In the genomic region with DNA sequence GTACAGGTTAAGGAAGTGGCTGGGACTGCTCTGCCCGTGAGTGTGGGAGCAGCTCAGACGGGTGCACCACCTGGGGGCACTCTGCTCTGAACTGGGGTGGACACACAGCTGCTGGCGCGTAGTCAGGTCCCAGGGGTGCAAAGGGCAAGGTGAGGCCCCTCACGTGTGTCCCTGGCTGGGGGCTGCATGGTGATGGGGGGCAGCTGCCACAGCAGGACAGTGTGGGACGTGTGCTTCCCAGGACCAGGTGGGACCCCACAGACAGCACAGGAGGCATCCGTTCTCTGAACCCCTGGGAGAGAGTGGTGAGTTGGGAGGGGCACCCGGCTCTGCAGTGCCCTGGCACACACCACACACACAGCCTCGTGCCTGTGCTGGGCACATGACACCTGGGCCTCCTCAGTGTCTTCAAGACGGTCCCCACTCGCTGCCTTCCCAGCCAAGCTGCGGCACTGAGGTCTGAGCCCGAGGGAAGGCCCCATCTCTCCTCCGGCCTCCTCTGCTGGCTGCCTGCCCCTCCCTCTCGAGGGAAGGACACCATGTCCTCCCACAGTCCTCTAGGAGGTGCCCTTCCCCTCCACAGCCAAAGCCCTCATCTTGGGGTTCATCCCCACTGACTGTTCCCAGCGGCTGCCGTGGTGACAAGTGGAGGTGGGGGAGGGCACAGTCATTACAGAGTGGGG, we compare ENCODE assay signal across 1 cellular context.
TF ChIP-seq lines count a peak whose summit lies in the region.

No MANE protein-coding gene starts in this region.

TF ChIP-seq in A549, 52 proteins besides CTCF, POLR2A, EP300 and RAD21:
- TF ChIP-seq PHF8 (IDR thresholded peaks at IDR 0.05; ENCODE audit: borderline replicate concordance, low read depth) (no peak), ZSCAN20 (CRISPR knock-in tag; IDR thresholded peaks at IDR 0.05) (no peak), NPAS2 (CRISPR knock-in tag; IDR thresholded peaks at IDR 0.05; ENCODE audit: borderline replicate concordance) (no peak), CHD2 (IDR thresholded peaks at IDR 0.05; ENCODE audit: low read length, partially characterized antibody) (no peak), ZFP36 (IDR thresholded peaks at IDR 0.05; ENCODE audit: borderline replicate concordance, partially characterized antibody) (no peak), CHD4 (IDR thresholded peaks at IDR 0.05; ENCODE audit: borderline replicate concordance) (no peak), ZNF302 (CRISPR knock-in tag; IDR thresholded peaks at IDR 0.05) (no peak)
- TF ChIP-seq, protein P1, sequence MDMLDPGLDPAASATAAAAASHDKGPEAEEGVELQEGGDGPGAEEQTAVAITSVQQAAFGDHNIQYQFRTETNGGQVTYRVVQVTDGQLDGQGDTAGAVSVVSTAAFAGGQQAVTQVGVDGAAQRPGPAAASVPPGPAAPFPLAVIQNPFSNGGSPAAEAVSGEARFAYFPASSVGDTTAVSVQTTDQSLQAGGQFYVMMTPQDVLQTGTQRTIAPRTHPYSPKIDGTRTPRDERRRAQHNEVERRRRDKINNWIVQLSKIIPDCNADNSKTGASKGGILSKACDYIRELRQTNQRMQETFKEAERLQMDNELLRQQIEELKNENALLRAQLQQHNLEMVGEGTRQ (IDR thresholded peaks at IDR 0.05): no peak
- TF ChIP-seq, protein P2, sequence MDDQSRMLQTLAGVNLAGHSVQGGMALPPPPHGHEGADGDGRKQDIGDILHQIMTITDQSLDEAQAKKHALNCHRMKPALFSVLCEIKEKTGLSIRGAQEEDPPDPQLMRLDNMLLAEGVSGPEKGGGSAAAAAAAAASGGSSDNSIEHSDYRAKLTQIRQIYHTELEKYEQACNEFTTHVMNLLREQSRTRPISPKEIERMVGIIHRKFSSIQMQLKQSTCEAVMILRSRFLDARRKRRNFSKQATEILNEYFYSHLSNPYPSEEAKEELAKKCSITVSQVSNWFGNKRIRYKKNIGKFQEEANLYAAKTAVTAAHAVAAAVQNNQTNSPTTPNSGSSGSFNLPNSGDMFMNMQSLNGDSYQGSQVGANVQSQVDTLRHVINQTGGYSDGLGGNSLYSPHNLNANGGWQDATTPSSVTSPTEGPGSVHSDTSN (IDR thresholded peaks at IDR 0.05): no peak
- TF ChIP-seq, protein P3, sequence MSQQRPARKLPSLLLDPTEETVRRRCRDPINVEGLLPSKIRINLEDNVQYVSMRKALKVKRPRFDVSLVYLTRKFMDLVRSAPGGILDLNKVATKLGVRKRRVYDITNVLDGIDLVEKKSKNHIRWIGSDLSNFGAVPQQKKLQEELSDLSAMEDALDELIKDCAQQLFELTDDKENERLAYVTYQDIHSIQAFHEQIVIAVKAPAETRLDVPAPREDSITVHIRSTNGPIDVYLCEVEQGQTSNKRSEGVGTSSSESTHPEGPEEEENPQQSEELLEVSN (IDR thresholded peaks at IDR 0.05; ENCODE audit: borderline replicate concordance, low read depth): no peak
TF ChIP-seq in A549: peak in this region for 0.
